In genomic region chr5:111774525-111774924, GRCh38 we compare ENCODE assay signal across 8 cellular contexts.
DNase-seq lines count a peak whose midpoint lies in the region; FAIRE-seq and TF ChIP-seq lines count a peak whose summit lies in the region.

No MANE protein-coding gene starts in this region.

- H3K4me3 ChIP-seq in OCI-LY1 (ENCODE audit: low read depth, low read length, poor library complexity, severe bottlenecking), result no peak overlapping the region
- no peak overlapping the region for H3K4me3 ChIP-seq in foreskin fibroblast (ENCODE audit: low read depth in 1 of 2, low read length in 2 of 2)

- no peak for FAIRE-seq in urothelium cell line (lab: Jason Lieb, UNC)

- no peaks in the 10 kb centered on the region for H3K36me3 ChIP-seq in OCI-LY1 (ENCODE audit: insufficient read depth, low read length)

- peak; percentile 65 for DNase-seq in SKM-1 treated with dmso at 0.1 percent for 144 hours (lab: John Stamatoyannopoulos, UW; ENCODE audit: unreplicated experiment)
- no peak for DNase-seq in SKM-1 (lab: John Stamatoyannopoulos, UW; ENCODE audit: unreplicated experiment)
- DNase-seq in foreskin fibroblast, result peak; percentile 32 to 51
- DNase-seq in urothelium cell line (ENCODE audit: low spot score), result peak; percentile 37
- no peak for DNase-seq in epidermal melanocyte (ENCODE audit: insufficient read length, low spot score)
- no peak for DNase-seq in NCI-H2029 treated with DMSO at 0.1 percent for 48 hours (lab: John Stamatoyannopoulos, UW)
- DNase-seq in cortex of kidney (lab: John Stamatoyannopoulos, UW), result no peak

- H3K79me2 ChIP-seq in OCI-LY1 (ENCODE audit: insufficient read depth, low read length), result no peaks in the 10 kb centered on the region

- TF ChIP-seq CTCF in OCI-LY1 (IDR thresholded peaks at IDR 0.05; ENCODE audit: low read length), result no peak
- TF ChIP-seq CTCF in foreskin fibroblast (IDR thresholded peaks at IDR 0.05; ENCODE audit: low read depth, low read length), result no peak

- H3K27me3 ChIP-seq in OCI-LY1 (ENCODE audit: insufficient read depth, low read length), result no peaks in the 10 kb centered on the region

- no peaks in the 10 kb centered on the region for H3F3A ChIP-seq in OCI-LY1 (ENCODE audit: insufficient read depth, low read length)

- 0 out of 2 replicates have a peak, but pooled peaks cover 3% of the 10 kb centered on the region for H3K9me3 ChIP-seq in OCI-LY1 (ENCODE audit: low read length)

- peaks cover 41% of the 10 kb centered on the region for H3K4me1 ChIP-seq in OCI-LY1 (ENCODE audit: insufficient read depth, low read length, severe bottlenecking)

- peak overlapping the region; percentile 30; the same call in 1 of the 2 replicates for H3K4me2 ChIP-seq in OCI-LY1 (ENCODE audit: low read length)

- H4K20me1 ChIP-seq in OCI-LY1 (ENCODE audit: insufficient read depth, low read length), result no peaks in the 10 kb centered on the region

- H2AFZ ChIP-seq in OCI-LY1 (ENCODE audit: low read length), result no peak overlapping the region

- peak overlapping the region; percentile 37 for H3K27ac ChIP-seq in OCI-LY1 (ENCODE audit: low read depth, low read length, poor library complexity, severe bottlenecking)

- H3K9ac ChIP-seq in OCI-LY1 (ENCODE audit: low read length), result no peak overlapping the region

- H3K9me2 ChIP-seq in OCI-LY1 (ENCODE audit: low read depth, low read length), result no peaks in the 10 kb centered on the region

Comparison
In these comparisons a context has a peak if more than half of its experiments do, and no peak if none do; other contexts are left out.
1. DNase-seq: peak in SKM-1 treated with dmso at 0.1 percent for 144 hours (single experiment), foreskin fibroblast (2 of 2) and urothelium cell line (single experiment); none in SKM-1 (single experiment), epidermal melanocyte (single experiment), NCI-H2029 treated with DMSO at 0.1 percent for 48 hours (single experiment) and cortex of kidney (single experiment).